14 cellular contexts compared by ENCODE assay signal in genomic region chr22:49380828-49381114, GRCh38.
"Had no signal": no experiment of that assay in that cellular context is flagged by ENCODE, and none has a peak within 500 bp of the region (broad histone marks: within the 10 kb centered on the region; RNA-seq: fewer than 3 reads in every experiment).

No MANE protein-coding gene starts in this region.

- H3K36me3 Mint-ChIP-seq: activated naive CD4-positive, alpha-beta T cell treated with anti-CD3 and anti-CD28 coated beads, Interleukin-2, amount 10 ng/mL, durations not matched to agents 7 days and 5 days; stimulated activated memory B cell treated with anti-CD40 and anti-IgM and Interleukin-4, amounts not matched to agents 10 μg/mL and 1 μg/mL and 100 μg/mL, for 72 hours had no signal

- H3K27ac Mint-ChIP-seq: activated naive CD4-positive, alpha-beta T cell treated with anti-CD3 and anti-CD28 coated beads, Interleukin-2, amount 10 ng/mL, durations not matched to agents 7 days and 5 days had no signal

- H3K9me3 ChIP-seq: ascending aorta, breast epithelium, gastroesophageal sphincter, pancreas, tibial nerve had no signal

- H3K4me1 ChIP-seq: ascending aorta, breast epithelium, gastroesophageal sphincter, heart right ventricle, pancreas, tibial nerve had no signal

- H3K4me3 ChIP-seq: ascending aorta, breast epithelium, gastroesophageal sphincter, heart right ventricle, lung, pancreas, tibial nerve had no signal

- H3K36me3 ChIP-seq: ascending aorta, breast epithelium, gastroesophageal sphincter, heart right ventricle, pancreas, tibial nerve had no signal

- H3K27ac ChIP-seq: ascending aorta, breast epithelium, gastroesophageal sphincter, heart right ventricle, pancreas, tibial nerve had no signal

- H3K4me1 Mint-ChIP-seq: activated naive CD4-positive, alpha-beta T cell treated with anti-CD3 and anti-CD28 coated beads, Interleukin-2, amount 10 ng/mL, durations not matched to agents 7 days and 5 days had no signal

- H3K4me3 Mint-ChIP-seq: activated naive CD4-positive, alpha-beta T cell treated with anti-CD3 and anti-CD28 coated beads, Interleukin-2, amount 10 ng/mL, durations not matched to agents 7 days and 5 days; stimulated activated memory B cell treated with anti-CD40 and anti-IgM and Interleukin-4, amounts not matched to agents 10 μg/mL and 1 μg/mL and 100 μg/mL, for 72 hours had no signal

- H3K27me3 Mint-ChIP-seq: stimulated activated memory B cell treated with anti-CD40 and anti-IgM and Interleukin-4, amounts not matched to agents 10 μg/mL and 1 μg/mL and 100 μg/mL, for 72 hours had no signal

- H3K27me3 ChIP-seq: ascending aorta, pancreas, tibial nerve had no signal

- DNase-seq: activated CD4-positive, alpha-beta T cell treated with anti-CD3 and anti-CD28 coated beads, Interleukin-2, amount 50 U/mL, for 4 hours; activated CD4-positive, CD25-positive, alpha-beta regulatory T cell treated with anti-CD3 and anti-CD28 coated beads, Interleukin-2, amount 50 U/mL, for 72 hours; activated naive CD4-positive, alpha-beta T cell treated with anti-CD3 and anti-CD28 coated beads, Interleukin-2, amount 10 ng/mL, durations not matched to agents 7 days and 5 days; activated T-cell treated with anti-CD3 and anti-CD28 coated beads, Interleukin-2, amount 50 U/mL, for 1 hour; heart right ventricle; pancreas; stimulated activated CD4-positive, alpha-beta T cell treated with anti-CD3 and anti-CD28 coated beads, Interleukin-12 subunit alpha, Interleukin-12 subunit beta, amount 100 ng/mL, for 4 hours; T-helper 1 cell had no signal
